8 cellular contexts compared by ENCODE assay signal in genomic region chr18:32470713-32471633, GRCh38. TPM values are rescaled to one million over a fixed set of nuclear protein-coding genes. Genes with fewer than 3 reads are reported as not detected.
DNase-seq lines count a peak whose midpoint lies in the region; TF ChIP-seq lines count a peak whose summit lies in the region.

TSS of gene GAREM1 (minus strand) at chr18:32470882. CDS start at chr18:32470428, 454 bp downstream.

- H3K9ac ChIP-seq in ES-I3 (ENCODE audit: low read depth, low read length), result peak within 1 kb of the TSS; percentile 94
- H3K9ac ChIP-seq in Loucy (ENCODE audit: low read depth, low read length, poor library complexity, severe bottlenecking), result no peak within 1 kb of the TSS
- peak within 1 kb of the TSS; percentile 75 to 76 for H3K9ac ChIP-seq in stomach smooth muscle (ENCODE audit: low read length in 2 of 2)

- H3K36me3 Mint-ChIP-seq in neural crest cell (ENCODE audit: low read depth), result no peaks in the 10 kb centered on the region

- H3K4me3 Mint-ChIP-seq in neural crest cell, result peak within 1 kb of the TSS; percentile 86

- no peaks in the 10 kb centered on the region for H3K79me2 ChIP-seq in Loucy (ENCODE audit: insufficient read depth, low read length)

- no peaks in the 10 kb centered on the region for H3K9me2 ChIP-seq in Loucy (replicated peaks; ENCODE audit: low read depth, low read length)

- H3K27me3 ChIP-seq in H7 (ENCODE audit: control insufficient read depth, insufficient read depth, low read length), result peaks cover 8% of the 10 kb centered on the region
- H3K27me3 ChIP-seq in Loucy (ENCODE audit: insufficient read depth, low read length, poor library complexity, severe bottlenecking), result peaks cover 5% of the 10 kb centered on the region
- no peaks in the 10 kb centered on the region for H3K27me3 ChIP-seq in stomach smooth muscle (ENCODE audit: control insufficient read depth in 1 of 2, insufficient read depth in 2 of 2, low read length in 2 of 2)

- H3K27ac Mint-ChIP-seq in neural crest cell (ENCODE audit: unreplicated experiment), result peak within 1 kb of the TSS; percentile 89

- H3K27ac ChIP-seq in stomach smooth muscle (ENCODE audit: low read length), result peak within 1 kb of the TSS; percentile 66

- H4K20me1 ChIP-seq in Loucy (ENCODE audit: insufficient read depth, low read length, poor library complexity, severe bottlenecking), result no peaks in the 10 kb centered on the region

- H3K27me3 Mint-ChIP-seq in neural crest cell (ENCODE audit: low read depth), result peaks cover 12% of the 10 kb centered on the region

- H3K9me3 ChIP-seq in ES-I3 (ENCODE audit: control insufficient read depth, insufficient read depth, low read length), result no peaks in the 10 kb centered on the region
- no peaks in the 10 kb centered on the region for H3K9me3 ChIP-seq in Loucy (ENCODE audit: insufficient read depth, low read depth, low read length)
- no peaks in the 10 kb centered on the region for H3K9me3 ChIP-seq in stomach smooth muscle (ENCODE audit: control insufficient read depth in 2 of 2, low read length in 2 of 2)

- no peaks in the 10 kb centered on the region for H3F3A ChIP-seq in Loucy (ENCODE audit: low read depth)

- H3K4me1 Mint-ChIP-seq in neural crest cell, result peaks cover 32% of the 10 kb centered on the region

- peak within 1 kb of the TSS; percentile 76 for H2AFZ ChIP-seq in Loucy (ENCODE audit: low read length)

- H3K4me3 ChIP-seq in H7 (ENCODE audit: insufficient read depth, low read depth, low read length), result peak within 1 kb of the TSS; percentile 71
- peak within 1 kb of the TSS; percentile 53 for H3K4me3 ChIP-seq in Loucy (ENCODE audit: low read length, poor library complexity, severe bottlenecking)
- H3K4me3 ChIP-seq in foreskin fibroblast (ENCODE audit: low read depth in 1 of 2, low read length in 2 of 2), result peak within 1 kb of the TSS; percentile 54 to 57
- H3K4me3 ChIP-seq in stomach smooth muscle (ENCODE audit: low read length in 2 of 2), result peak within 1 kb of the TSS; percentile 84 to 85

- peak; percentile 40 for TF ChIP-seq CTCF in Loucy (conservative IDR thresholded peaks at IDR 0.05; ENCODE audit: low read length)
- TF ChIP-seq CTCF in foreskin fibroblast (IDR thresholded peaks at IDR 0.05; ENCODE audit: low read depth, low read length), result peak; percentile 61
- TF ChIP-seq CTCF in neural crest cell (conservative IDR thresholded peaks at IDR 0.05), result peak; percentile 70

- peak within 1 kb of the TSS; percentile 68 for H3K4me2 ChIP-seq in Loucy (ENCODE audit: low read depth, low read length, poor library complexity, severe bottlenecking)

- DNase-seq in H7 (peak; percentile 94), SHP77 (lab: John Stamatoyannopoulos, UW) (peak; percentile 91 to 97), activated gamma-delta T cell treated with Interleukin-2 at 50 U/mL for 16 hours (peak; percentile 57), foreskin fibroblast (peak; percentile 97 to 99), neural crest cell (ENCODE audit: low read depth, low spot score) (peak; percentile 81)

- H3K4me1 ChIP-seq in ES-I3 (ENCODE audit: insufficient read depth, low read length), result no peaks in the 10 kb centered on the region
- H3K4me1 ChIP-seq in Loucy (ENCODE audit: insufficient read depth, low read length, poor library complexity, severe bottlenecking), result peaks cover 21% of the 10 kb centered on the region
- H3K4me1 ChIP-seq in stomach smooth muscle (ENCODE audit: control insufficient read depth, insufficient read depth, low read length), result peaks cover 11% of the 10 kb centered on the region

- no peaks in the 10 kb centered on the region for H3K9me3 Mint-ChIP-seq in neural crest cell

- H3K36me3 ChIP-seq in ES-I3 (ENCODE audit: insufficient read depth, low read length) (no peaks in the 10 kb centered on the region), H7 (replicated peaks; ENCODE audit: control insufficient read depth, insufficient read depth, low read length) (no peaks in the 10 kb centered on the region), Loucy (ENCODE audit: insufficient read depth, low read length) (no peaks in the 10 kb centered on the region), stomach smooth muscle (ENCODE audit: control insufficient read depth in 2 of 2, insufficient read depth in 2 of 2, low read length in 2 of 2) (no peaks in the 10 kb centered on the region)

RNA-seq across cellular contexts. Expression of gene GAREM1, which starts in this region (rescaled TPM):
- 4.9 and 6.5 TPM in 2 replicates for total RNA-seq in H7 (2014; rRNA removed; shearing (Covaris generic))
- 11.0 and 12.3 TPM in 2 replicates for total RNA-seq in neural crest cell

Comparison
In these comparisons a context has a peak if more than half of its experiments do, and no peak if none do; other contexts are left out.
1. Peak in every context shown above with its lines: DNase-seq, H3K4me3 ChIP-seq and H3K27ac ChIP-seq.